ENCODE assay signal across 26 cellular contexts in the genomic region with DNA sequence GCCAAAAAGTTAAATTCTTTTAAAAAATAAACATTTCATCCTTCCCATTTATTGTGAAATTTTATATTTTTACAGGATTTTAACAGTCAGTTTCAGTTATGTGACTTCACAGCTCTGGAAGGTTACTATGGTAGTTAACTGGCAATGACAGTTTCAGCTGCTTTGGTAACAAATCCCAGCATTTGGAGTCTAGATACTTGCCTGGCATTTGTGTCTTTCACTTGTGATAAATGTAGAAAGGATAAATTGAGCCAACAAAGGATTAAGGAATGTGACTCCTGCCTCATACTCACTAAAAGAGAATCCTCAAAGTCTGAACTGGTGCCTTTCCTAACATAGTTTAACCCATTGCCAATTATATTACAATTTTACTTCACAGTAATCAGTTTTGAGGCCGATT.
DNase-seq lines count a peak whose midpoint lies in the region; ATAC-seq, FAIRE-seq and TF ChIP-seq lines count a peak whose summit lies in the region.
"Had no signal": no experiment of that assay in that cellular context is flagged by ENCODE, and none has a peak within 500 bp of the region (broad histone marks: within the 10 kb centered on the region; RNA-seq: fewer than 3 reads in every experiment).

No MANE protein-coding gene starts in this region.

- H3K9me3 Mint-ChIP-seq in MCF 10A (ENCODE audit: unreplicated experiment) (no peaks in the 10 kb centered on the region), type B pancreatic cell (no peaks in the 10 kb centered on the region)
- H3K9me3 Mint-ChIP-seq: stimulated activated naive CD8-positive, alpha-beta T cell treated with anti-CD3 and anti-CD28 coated beads, Interleukin-15, Interleukin-2, amounts not matched to agents 100 ng/mL and 50 ng/mL, for 24 hours had no signal

- no peak overlapping the region for H3K4me2 ChIP-seq in keratinocyte (ENCODE audit: control insufficient read depth, extremely low read depth, insufficient read depth, low read depth, low read length)

- ATAC-seq in HG03108 (IDR thresholded peaks at IDR 0.05; ENCODE audit: unreplicated experiment) (no peak), HG03571 (IDR thresholded peaks at IDR 0.05; ENCODE audit: unreplicated experiment) (no peak), GM19035 (IDR thresholded peaks at IDR 0.05; ENCODE audit: unreplicated experiment) (no peak)
- ATAC-seq: esophagus mucosa, HepG2, mucosa of descending colon had no signal

- H3K27ac Mint-ChIP-seq in MCF 10A (ENCODE audit: low read depth, unreplicated experiment) (peak overlapping the region; percentile 7), type B pancreatic cell (no peak overlapping the region)
- H3K27ac Mint-ChIP-seq: stimulated activated naive CD8-positive, alpha-beta T cell treated with anti-CD3 and anti-CD28 coated beads, Interleukin-15, Interleukin-2, amounts not matched to agents 100 ng/mL and 50 ng/mL, for 24 hours had no signal

- intact Hi-C loops in MCF 10A (cut with micrococcal nuclease), result no loop called here
- intact Hi-C loops in breast epithelium (cut with DNase I; ENCODE audit: low total_unique reads), result no loop called here

- CTCF ChIA-PET in MCF 10A (lab: Yijun Ruan, JAX), result no interaction called here

- H3K27me3 Mint-ChIP-seq in MCF 10A (ENCODE audit: insufficient read depth, unreplicated experiment) (no peaks in the 10 kb centered on the region), type B pancreatic cell (no peaks in the 10 kb centered on the region)
- H3K27me3 Mint-ChIP-seq: stimulated activated naive CD8-positive, alpha-beta T cell treated with anti-CD3 and anti-CD28 coated beads, Interleukin-15, Interleukin-2, amounts not matched to agents 100 ng/mL and 50 ng/mL, for 24 hours had no signal

- BruUV-seq in MCF 10A (replicated peaks; lab: Mats Ljungman, UMichigan), result no TSS peak

- no peak overlapping the region for H3K9ac ChIP-seq in keratinocyte (ENCODE audit: control insufficient read depth, extremely low read depth, insufficient read depth, low read length)

- peak; percentile 9 for FAIRE-seq in keratinocyte (lab: Jason Lieb, UNC)
- FAIRE-seq: HepG2 had no signal

- H3K27me3 ChIP-seq in breast epithelium (no peaks in the 10 kb centered on the region), keratinocyte (ENCODE audit: control insufficient read depth, extremely low read depth, insufficient read depth, low read length) (no peaks in the 10 kb centered on the region)
- H3K27me3 ChIP-seq: heart right ventricle, spleen had no signal

- no peak for TF ChIP-seq POLR2A in breast epithelium (IDR thresholded peaks at IDR 0.05)

- H3K9me1 ChIP-seq in keratinocyte (ENCODE audit: control insufficient read depth, extremely low read depth, insufficient read depth, low read length), result no peaks in the 10 kb centered on the region

- H3K4me3 ChIP-seq in breast epithelium (no peak overlapping the region), keratinocyte (ENCODE audit: control insufficient read depth in 2 of 3, extremely low read depth in 1 of 3, insufficient read depth in 2 of 3, low read depth in 1 of 3, low read length in 3 of 3) (no peak overlapping the region)
- H3K4me3 ChIP-seq: heart right ventricle, mucosa of descending colon, spleen had no signal

- POLR2A ChIA-PET in MCF 10A (lab: Yijun Ruan, JAX), result no interaction called here

- H3K36me3 ChIP-seq in breast epithelium, result no peaks in the 10 kb centered on the region
- H3K36me3 ChIP-seq in keratinocyte (ENCODE audit: control insufficient read depth in 2 of 2, extremely low read depth in 1 of 2, insufficient read depth in 2 of 2, low read length in 2 of 2), result no peaks in the 10 kb centered on the region
- H3K36me3 ChIP-seq: WERI-Rb-1 had no signal

- H3K36me3 Mint-ChIP-seq in MCF 10A (ENCODE audit: insufficient read depth, unreplicated experiment) (no peaks in the 10 kb centered on the region), type B pancreatic cell (peaks cover 4% of the 10 kb centered on the region)

- no peaks in the 10 kb centered on the region for H3K4me1 ChIP-seq in breast epithelium
- H3K4me1 ChIP-seq in keratinocyte (ENCODE audit: control insufficient read depth, extremely low read depth, insufficient read depth, low read length), result no peaks in the 10 kb centered on the region
- H3K4me1 ChIP-seq: spleen had no signal

- H3K79me2 ChIP-seq in keratinocyte (ENCODE audit: control insufficient read depth, insufficient read depth, low read length), result no peaks in the 10 kb centered on the region

- H3K27ac ChIP-seq in breast epithelium (no peak overlapping the region), keratinocyte (ENCODE audit: control insufficient read depth, insufficient read depth, low read length) (no peak overlapping the region)
- H3K27ac ChIP-seq: 22Rv1, heart right ventricle, spleen, WERI-Rb-1 had no signal

- TF ChIP-seq CTCF in MCF 10A (IDR thresholded peaks at IDR 0.05; ENCODE audit: unreplicated experiment) (no peak), breast epithelium (IDR thresholded peaks at IDR 0.05) (no peak), keratinocyte (optimal IDR thresholded peaks at IDR 0.05 in 1 of 3, IDR thresholded peaks at IDR 0.05 in 1 of 3, conservative IDR thresholded peaks at IDR 0.05 in 1 of 3; ENCODE audit: extremely low read depth in 1 of 3, insufficient read depth in 2 of 3, low read length in 3 of 3) (no peak), type B pancreatic cell (conservative IDR thresholded peaks at IDR 0.05) (no peak)

- no peaks in the 10 kb centered on the region for H4K20me1 ChIP-seq in keratinocyte (ENCODE audit: control insufficient read depth, extremely low read depth, insufficient read depth, low read length)

- H2AFZ ChIP-seq in keratinocyte (ENCODE audit: control insufficient read depth, low read length), result no peak overlapping the region

- no peak for DNase-seq in MCF 10A (ENCODE audit: unreplicated experiment)
- DNase-seq in breast epithelium (ENCODE audit: low spot score in 2 of 2), result no peak
- peak; percentile 8 for DNase-seq in astrocyte of the hippocampus (ENCODE audit: low read depth, low spot score)
- no peak for DNase-seq in keratinocyte (ENCODE audit: low read depth, low spot score)
- DNase-seq in type B pancreatic cell (ENCODE audit: extremely low spot score, unreplicated experiment), result no peak
- DNase-seq: activated naive CD4-positive, alpha-beta T cell; activated T-cell treated with anti-CD3 and anti-CD28 coated beads for 4 hours; anterior cingulate cortex; C1 segment of cervical spinal cord; Calu3; cerebellar nuclear complex; effector memory CD4-positive, alpha-beta T cell; heart right ventricle; mucosa of descending colon; NCI-H1436 treated with DMSO at 0.1 percent for 48 hours; SHP77; spleen; stimulated activated CD4-positive, alpha-beta T cell treated with anti-CD3 and anti-CD28 coated beads, Interleukin-4, amount 100 ng/mL, for 24 hours; WERI-Rb-1 had no signal

- H3K4me1 Mint-ChIP-seq in MCF 10A (ENCODE audit: insufficient read depth, unreplicated experiment), result no peaks in the 10 kb centered on the region
- peaks cover 4% of the 10 kb centered on the region for H3K4me1 Mint-ChIP-seq in type B pancreatic cell (ENCODE audit: unreplicated experiment)

- H3K4me3 Mint-ChIP-seq in MCF 10A (ENCODE audit: unreplicated experiment), result no peak overlapping the region
- no peak overlapping the region for H3K4me3 Mint-ChIP-seq in type B pancreatic cell
- H3K4me3 Mint-ChIP-seq: stimulated activated naive CD8-positive, alpha-beta T cell treated with anti-CD3 and anti-CD28 coated beads, Interleukin-15, Interleukin-2, amounts not matched to agents 100 ng/mL and 50 ng/mL, for 24 hours had no signal

- dilution Hi-C loops in keratinocyte (cut with MboI; ENCODE audit: extremely low pct_ligation_motif_present, low sequenced_read_pairs), result no loop called here

- no peaks in the 10 kb centered on the region for H3K9me3 ChIP-seq in breast epithelium
- H3K9me3 ChIP-seq in keratinocyte (ENCODE audit: control insufficient read depth, low read depth, low read length), result no peaks in the 10 kb centered on the region
- H3K9me3 ChIP-seq: heart right ventricle, mucosa of descending colon, spleen had no signal
